8 cellular contexts compared by ENCODE assay signal in the genomic region with DNA sequence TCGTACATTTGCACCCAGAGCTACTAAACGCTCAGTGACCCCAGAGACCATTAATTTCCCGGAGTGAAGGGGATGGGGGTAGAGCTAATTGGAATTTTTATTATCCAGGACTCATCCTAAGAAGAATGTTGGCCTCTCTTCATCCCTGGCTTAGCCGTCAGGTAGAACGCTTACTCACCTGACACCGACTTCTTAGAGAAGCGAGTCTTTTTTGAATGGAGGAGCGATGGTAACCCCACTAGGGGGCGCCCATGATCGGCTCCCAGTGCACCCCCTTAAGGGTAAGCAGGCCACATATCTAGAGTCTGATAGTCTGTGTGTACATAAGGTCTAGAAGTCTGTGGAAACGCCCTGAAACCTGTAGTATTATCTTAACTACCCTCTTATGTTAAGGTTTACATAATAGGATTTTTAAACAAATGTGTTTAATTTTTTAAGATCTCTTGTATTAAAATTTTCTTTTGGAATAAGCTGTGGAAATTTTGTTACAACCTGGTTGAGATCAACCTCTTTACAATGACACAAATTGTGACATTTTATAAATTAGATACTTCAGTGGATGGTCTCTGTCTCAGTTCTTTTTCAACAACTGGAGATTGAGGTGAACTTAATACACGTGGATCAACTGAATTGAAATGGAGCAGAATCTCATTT.
DNase-seq lines count a peak whose midpoint lies in the region; ATAC-seq and TF ChIP-seq lines count a peak whose summit lies in the region.

No MANE protein-coding gene starts in this region.

- no peak overlapping the region for H3K27ac ChIP-seq in lower lobe of right lung

- no peaks in the 10 kb centered on the region for H3K9me3 ChIP-seq in lower lobe of right lung

- H3K36me3 ChIP-seq in lower lobe of right lung, result peaks cover 10% of the 10 kb centered on the region

- intact Hi-C loops in lower lobe of right lung (cut with DNase I), result no loop called here

- H3K4me3 ChIP-seq in NB4 (ENCODE audit: low read depth, low read length) (no peak overlapping the region), lower lobe of right lung (no peak overlapping the region)

- H3K27me3 ChIP-seq in lower lobe of right lung (ENCODE audit: low read depth), result no peaks in the 10 kb centered on the region

- H3K4me1 ChIP-seq in lower lobe of right lung, result no peaks in the 10 kb centered on the region

- TF ChIP-seq POLR2A in NB4 (IDR thresholded peaks at IDR 0.05; ENCODE audit: extremely low read depth, insufficient read length), result no peak

- peak; percentile 66 to 69 for ATAC-seq in lower lobe of right lung
- ATAC-seq in GM21723 (IDR thresholded peaks at IDR 0.05; ENCODE audit: unreplicated experiment), result no peak

- DNase-seq in ELR (ENCODE audit: low read depth) (peak; percentile 48), NB4 (ENCODE audit: low read depth) (peak; percentile 69), cerebellar cortex (ENCODE audit: low spot score) (peak; percentile 43), lower lobe of right lung (peak; percentile 62), NCI-H774 (lab: John Stamatoyannopoulos, UW) (no peak)
- peak; percentile 3 to 68 (median 23) for DNase-seq in activated CD4-positive, CD25-positive, alpha-beta regulatory T cell (lab: John Stamatoyannopoulos, UW)
- peak; percentile 57 to 74 for DNase-seq in stimulated activated CD8-positive, alpha-beta memory T cell treated with anti-CD3 and anti-CD28 coated beads, Interleukin-2, amount 100 ng/mL, for 48 hours (ENCODE audit: low read depth in 2 of 2)

- TF ChIP-seq CTCF in NB4 (IDR thresholded peaks at IDR 0.05; ENCODE audit: low read depth, low read length), result peak; percentile 70
- peak; percentile 57 for TF ChIP-seq CTCF in lower lobe of right lung (IDR thresholded peaks at IDR 0.05)
